ENCODE assay signal across 20 cellular contexts in genomic region chr7:12378389-12378788, GRCh38.
"Had no signal": no experiment of that assay in that cellular context is flagged by ENCODE, and none has a peak within 500 bp of the region (broad histone marks: within the 10 kb centered on the region; RNA-seq: fewer than 3 reads in every experiment).

No MANE protein-coding gene starts in this region.

- DNase-seq: dorsolateral prefrontal cortex; effector CD4-positive, alpha-beta T cell; hypothalamus; immature natural killer cell; islet precursor cell; kidney glomerular epithelial cell; natural killer cell; occipital lobe; pancreas; retina; spleen; stimulated activated CD4-positive, alpha-beta T cell treated with anti-CD3 and anti-CD28 coated beads, Interleukin-4, amount 100 ng/mL, for 4 hours; stimulated activated naive CD8-positive, alpha-beta T cell treated with anti-CD3 and anti-CD28 coated beads, Interleukin-15, Interleukin-2, amounts not matched to agents 100 U/mL and 50 U/mL, for 24 hours; substantia nigra; testis; tibial artery; upper lobe of left lung had no signal

- H3K4me3 ChIP-seq: dorsolateral prefrontal cortex, lung, pancreas, skin epidermis, spleen, testis, tibial artery, upper lobe of left lung had no signal

- H3K27me3 ChIP-seq: dorsolateral prefrontal cortex, pancreas, spleen, testis, tibial artery, upper lobe of left lung had no signal

- H3K27ac ChIP-seq: dorsolateral prefrontal cortex, pancreas, skin epidermis, spleen, testis, tibial artery, upper lobe of left lung had no signal

- ATAC-seq: natural killer cell; pancreas; stimulated activated memory B cell treated with anti-CD40 and anti-IgM and Interleukin-4, amounts not matched to agents 10 μg/mL and 1 μg/mL and 100 μg/mL, for 72 hours; stimulated activated naive CD8-positive, alpha-beta T cell treated with anti-CD3 and anti-CD28 coated beads, Interleukin-15, Interleukin-2, amounts not matched to agents 100 U/mL and 50 U/mL, for 24 hours had no signal

- H3K4me1 ChIP-seq: pancreas, spleen, testis, tibial artery, upper lobe of left lung had no signal

- H3K9me3 ChIP-seq: pancreas, spleen, testis, tibial artery, upper lobe of left lung had no signal

- H3K36me3 ChIP-seq: pancreas, spleen, tibial artery, upper lobe of left lung had no signal
